ENCODE assay signal across 13 cellular contexts in genomic region chr2:46331099-46331766, GRCh38. TPM values are rescaled to one million over a fixed set of nuclear protein-coding genes. Genes with fewer than 3 reads are reported as not detected.
DNase-seq lines count a peak whose midpoint lies in the region; ATAC-seq and TF ChIP-seq lines count a peak whose summit lies in the region.
"Had no signal": no experiment of that assay in that cellular context is flagged by ENCODE, and none has a peak within 500 bp of the region (broad histone marks: within the 10 kb centered on the region; RNA-seq: fewer than 3 reads in every experiment).

No MANE protein-coding gene starts in this region.

- peaks cover 22 to 79% of the 10 kb centered on the region in 2 donors for H3K4me1 ChIP-seq in ascending aorta
- H3K4me1 ChIP-seq in cardiac muscle cell (ENCODE audit: low read depth) = peaks cover 33% of the 10 kb centered on the region
- peaks cover 90% of the 10 kb centered on the region for H3K4me1 ChIP-seq in parathyroid adenoma

- H3K9me3 ChIP-seq in ascending aorta (no peaks in the 10 kb centered on the region), cardiac muscle cell (ENCODE audit: low read depth) (no peaks in the 10 kb centered on the region), parathyroid adenoma (ENCODE audit: control insufficient read depth, low read length) (no peaks in the 10 kb centered on the region)

- peaks cover 5 to 9% (median 8%) of the 10 kb centered on the region in 3 donors for H3K27me3 Mint-ChIP-seq in CD14-positive monocyte (ENCODE audit: low read depth in 3 of 3)

- no peaks in the 10 kb centered on the region for H3K36me3 Mint-ChIP-seq in CD14-positive monocyte
- H3K36me3 Mint-ChIP-seq: naive thymus-derived CD4-positive, alpha-beta T cell had no signal

- no peak overlapping the region for H2AFZ ChIP-seq in parathyroid adenoma

- H3K27ac ChIP-seq in ascending aorta = peak overlapping the region; percentile 86 to 92
- peak overlapping the region; percentile 9 for H3K27ac ChIP-seq in cardiac muscle cell
- H3K27ac ChIP-seq in parathyroid adenoma = peak overlapping the region; percentile 32

- H3K79me2 ChIP-seq in parathyroid adenoma = peaks cover 57% of the 10 kb centered on the region

- no peak overlapping the region for H3K9ac ChIP-seq in parathyroid adenoma

- peak overlapping the region; percentile 43 for H3K4me2 ChIP-seq in parathyroid adenoma (ENCODE audit: low read length)

- H3K4me1 Mint-ChIP-seq in CD14-positive monocyte = peaks cover 5% of the 10 kb centered on the region

- H3K4me3 ChIP-seq in AG10803 (ENCODE audit: low read length) = no peak overlapping the region; the same call in 1 of the 2 replicates
- peak overlapping the region; percentile 3 to 18 for H3K4me3 ChIP-seq in ascending aorta
- H3K4me3 ChIP-seq in cardiac muscle cell = no peak overlapping the region
- peak overlapping the region; percentile 26 for H3K4me3 ChIP-seq in parathyroid adenoma (ENCODE audit: low read depth, low read length)

- DNase-seq in AG10803 (ENCODE audit: low read depth) (peak; percentile 87), ascending aorta (ENCODE audit: low spot score in 2 of 2) (no peak), cardiac muscle cell (ENCODE audit: low read depth in 1 of 2, low spot score in 1 of 2) (no peak), GM10248 (ENCODE audit: extremely low spot score) (no peak), G401 (ENCODE audit: low spot score) (no peak), CD14-positive monocyte (ENCODE audit: low spot score) (no peak)
- DNase-seq: GDM1; naive thymus-derived CD4-positive, alpha-beta T cell; NCI-H510A; stimulated activated naive CD8-positive, alpha-beta T cell treated with anti-CD3 and anti-CD28 coated beads, Interleukin-15, amount 100 ng/mL, for 72 hours; T-helper 17 cell had no signal

- POLR2A ChIA-PET in GM10248 (lab: Yijun Ruan, JAX) = no interaction called here

- intact Hi-C loops in ascending aorta (cut with DNase I) = no loop called here
- intact Hi-C loops in CD14-positive monocyte (cut with micrococcal nuclease) = no loop called here

- TF ChIP-seq CTCF in AG10803 (conservative IDR thresholded peaks at IDR 0.05; ENCODE audit: low read length) = peak; percentile 20; the same call in 1 of the 2 replicates
- TF ChIP-seq CTCF in ascending aorta (IDR thresholded peaks at IDR 0.05) = no peak
- TF ChIP-seq CTCF in cardiac muscle cell (IDR thresholded peaks at IDR 0.05; ENCODE audit: low read depth, low read length) = no peak
- no peak for TF ChIP-seq CTCF in parathyroid adenoma (IDR thresholded peaks at IDR 0.05)
- TF ChIP-seq CTCF in GM10248 (IDR thresholded peaks at IDR 0.05; ENCODE audit: control extremely low read depth, extremely low read depth, low read depth, missing control alignments) = no peak
- TF ChIP-seq CTCF in CD14-positive monocyte (IDR thresholded peaks at IDR 0.05) = no peak

- H3K27me3 ChIP-seq in ascending aorta = no peaks in the 10 kb centered on the region
- no peaks in the 10 kb centered on the region for H3K27me3 ChIP-seq in cardiac muscle cell
- H3K27me3 ChIP-seq in parathyroid adenoma (ENCODE audit: control insufficient read depth, insufficient read depth, low read length) = no peaks in the 10 kb centered on the region

- no peaks in the 10 kb centered on the region for H3K36me3 ChIP-seq in ascending aorta
- no peaks in the 10 kb centered on the region for H3K36me3 ChIP-seq in cardiac muscle cell
- H3K36me3 ChIP-seq in parathyroid adenoma (ENCODE audit: control insufficient read depth, insufficient read depth, low read length) = no peaks in the 10 kb centered on the region

- ATAC-seq in HG03378 (IDR thresholded peaks at IDR 0.05; ENCODE audit: unreplicated experiment) = no peak
- ATAC-seq: naive thymus-derived CD4-positive, alpha-beta T cell; stimulated activated naive CD8-positive, alpha-beta T cell treated with anti-CD3 and anti-CD28 coated beads, Interleukin-15, amount 100 ng/mL, for 72 hours; T-helper 17 cell had no signal

- in situ Hi-C loops in G401 (cut with HindIII; ENCODE audit: low sequenced_read_pairs) = no loop called here

- H3K9me3 Mint-ChIP-seq in CD14-positive monocyte = no peaks in the 10 kb centered on the region
- H3K9me3 Mint-ChIP-seq: stimulated activated naive CD8-positive, alpha-beta T cell treated with anti-CD3 and anti-CD28 coated beads, Interleukin-15, amount 100 ng/mL, for 72 hours had no signal

- no peak overlapping the region for H3K4me3 Mint-ChIP-seq in CD14-positive monocyte
- H3K4me3 Mint-ChIP-seq: naive thymus-derived CD4-positive, alpha-beta T cell; stimulated activated naive CD8-positive, alpha-beta T cell treated with anti-CD3 and anti-CD28 coated beads, Interleukin-15, amount 100 ng/mL, for 72 hours; T-helper 17 cell had no signal

- CTCF ChIA-PET in GM10248 (lab: Yijun Ruan, JAX) = interaction anchor here (1.1 kb wide), 1 partner anchor 319 kb away, joined by 3 read pairs; no protein-coding TSS in a partner anchor

- no peak overlapping the region for H3K27ac Mint-ChIP-seq in CD14-positive monocyte
- H3K27ac Mint-ChIP-seq: naive thymus-derived CD4-positive, alpha-beta T cell; stimulated activated naive CD8-positive, alpha-beta T cell treated with anti-CD3 and anti-CD28 coated beads, Interleukin-15, amount 100 ng/mL, for 72 hours; T-helper 17 cell had no signal

RNA-seq across cellular contexts. Expression of gene EPAS1, which starts 34.0 kb away (rescaled TPM):
- total RNA-seq in ascending aorta (1,738 TPM), cardiac muscle cell (4.8 and 7.3 TPM in 2 replicates)
- polyA plus RNA-seq in cardiac muscle cell (1.4 and 1.9 TPM in 2 replicates), CD14-positive monocyte (under 1 TPM; 0.11 to 0.88 TPM)
- total RNA-seq in G401 (2014; rRNA removed; shearing (Covaris generic)) = 0.03 TPM in 1 of 2 replicates, not detected in the other

Comparison
In these comparisons a context has a peak if more than half of its experiments do, and no peak if none do; other contexts are left out.
1. H3K4me3 ChIP-seq: peak in ascending aorta (2 of 2) and parathyroid adenoma (single experiment); none in AG10803 (single experiment) and cardiac muscle cell (single experiment).
2. H3K27ac ChIP-seq: peak in every context shown above with its lines; median percentile 89 in ascending aorta; 32 in parathyroid adenoma; 9 in cardiac muscle cell.
3. RNA of gene EPAS1, which starts 34.0 kb away (total RNA-seq): 1,738 TPM in ascending aorta (single experiment); 4.8 to 7.3 TPM in cardiac muscle cell and 0.03 TPM in G401; every median in the first group is over 100 times any median in the second.